18 cellular contexts compared by ENCODE assay signal in the genomic region with DNA sequence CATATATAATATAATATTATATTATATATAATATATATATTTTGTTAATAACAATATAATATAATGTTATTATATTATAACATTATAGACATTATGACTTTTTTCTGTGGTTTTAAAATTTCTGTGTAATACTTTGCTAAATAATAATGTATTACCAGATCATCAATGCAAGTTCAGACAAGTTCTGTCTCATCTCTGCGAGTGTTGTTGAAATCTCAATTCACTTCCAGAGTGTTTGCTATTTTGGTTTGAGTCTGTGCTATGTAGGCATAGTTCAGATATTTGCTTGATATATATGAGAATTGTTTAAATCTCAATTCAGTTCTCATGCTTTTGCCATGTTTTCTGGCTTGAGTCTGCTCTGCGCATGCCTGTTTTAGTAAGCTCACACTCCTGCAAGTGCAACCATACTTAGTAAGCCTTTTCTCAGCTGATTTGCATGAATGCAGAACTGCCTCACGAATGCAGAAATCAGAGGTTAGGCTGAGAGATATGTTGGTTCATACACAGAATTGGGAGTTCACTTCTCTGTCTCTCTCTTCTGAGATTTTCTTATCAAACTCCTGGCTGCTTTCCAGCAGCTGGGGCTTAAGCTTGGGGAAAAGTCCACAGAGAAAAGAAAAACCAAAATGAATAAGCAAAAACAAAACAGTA.
DNase-seq lines count a peak whose midpoint lies in the region; ATAC-seq, FAIRE-seq and TF ChIP-seq lines count a peak whose summit lies in the region.
"Had no signal": no experiment of that assay in that cellular context is flagged by ENCODE, and none has a peak within 500 bp of the region (broad histone marks: within the 10 kb centered on the region; RNA-seq: fewer than 3 reads in every experiment).

No MANE protein-coding gene starts in this region.

- H3K4me3 Mint-ChIP-seq in MCF 10A (ENCODE audit: unreplicated experiment), result no peak overlapping the region
- H3K4me3 Mint-ChIP-seq: activated naive CD4-positive, alpha-beta T cell treated with anti-CD3 and anti-CD28 coated beads for 36 hours had no signal

- no peaks in the 10 kb centered on the region for H3K27me3 ChIP-seq in breast epithelium
- H3K27me3 ChIP-seq in bronchial epithelial cell (ENCODE audit: control insufficient read depth, insufficient read depth, low read length), result no peaks in the 10 kb centered on the region
- no peaks in the 10 kb centered on the region for H3K27me3 ChIP-seq in smooth muscle cell (ENCODE audit: low read depth)
- H3K27me3 ChIP-seq: BLaER1 treated with 17β-estradiol and CSF1 and Interleukin-3, amounts not matched to agents 10 nM and 100 nM; neutrophil had no signal

- no peak overlapping the region for H3K27ac Mint-ChIP-seq in MCF 10A (ENCODE audit: low read depth, unreplicated experiment)
- H3K27ac Mint-ChIP-seq: activated naive CD4-positive, alpha-beta T cell treated with anti-CD3 and anti-CD28 coated beads for 36 hours had no signal

- no peaks in the 10 kb centered on the region for H4K20me1 ChIP-seq in smooth muscle cell (ENCODE audit: low read depth)
- H4K20me1 ChIP-seq: BLaER1 treated with 17β-estradiol and CSF1 and Interleukin-3, amounts not matched to agents 10 nM and 100 nM had no signal

- H3K27me3 Mint-ChIP-seq in MCF 10A (ENCODE audit: insufficient read depth, unreplicated experiment), result no peaks in the 10 kb centered on the region

- peak overlapping the region; percentile 78 for H2AFZ ChIP-seq in smooth muscle cell (ENCODE audit: low read depth)

- no peaks in the 10 kb centered on the region for H3F3A ChIP-seq in smooth muscle cell (ENCODE audit: low read depth)

- no peaks in the 10 kb centered on the region for H3K79me2 ChIP-seq in smooth muscle cell (ENCODE audit: low read depth)

- H3K36me3 ChIP-seq in breast epithelium, result no peaks in the 10 kb centered on the region
- H3K36me3 ChIP-seq in bronchial epithelial cell (ENCODE audit: control insufficient read depth, insufficient read depth, low read length), result no peaks in the 10 kb centered on the region
- H3K36me3 ChIP-seq in smooth muscle cell (ENCODE audit: low read depth), result no peaks in the 10 kb centered on the region
- H3K36me3 ChIP-seq: BLaER1 treated with 17β-estradiol and CSF1 and Interleukin-3, amounts not matched to agents 10 nM and 100 nM; neutrophil; thoracic aorta had no signal

- CTCF ChIA-PET in MCF 10A (lab: Yijun Ruan, JAX), result no interaction called here

- no TSS peak for BruUV-seq in MCF 10A (replicated peaks; lab: Mats Ljungman, UMichigan)

- no peak for FAIRE-seq in bronchial epithelial cell (lab: Jason Lieb, UNC)

- no peaks in the 10 kb centered on the region for H3K4me1 Mint-ChIP-seq in MCF 10A (ENCODE audit: insufficient read depth, unreplicated experiment)

- H3K9me3 ChIP-seq in breast epithelium (no peaks in the 10 kb centered on the region), smooth muscle cell (replicated peaks; ENCODE audit: low read depth) (no peaks in the 10 kb centered on the region)
- H3K9me3 ChIP-seq: BLaER1 treated with 17β-estradiol and CSF1 and Interleukin-3, amounts not matched to agents 10 nM and 100 nM; neutrophil; thoracic aorta had no signal

- DNase-seq in MCF 10A (ENCODE audit: unreplicated experiment), result peak; percentile 21
- DNase-seq in breast epithelium (ENCODE audit: low spot score in 2 of 2), result no peak
- peak; percentile 65 for DNase-seq in bronchial epithelial cell (ENCODE audit: low read depth)
- DNase-seq in smooth muscle cell (lab: John Stamatoyannopoulos, UW; ENCODE audit: unreplicated experiment), result no peak
- DNase-seq in NCI-H2081 (lab: John Stamatoyannopoulos, UW), result no peak
- no peak for DNase-seq in foreskin melanocyte
- DNase-seq in DMS79 (lab: John Stamatoyannopoulos, UW), result no peak
- DNase-seq: 8988T; activated CD4-positive, alpha-beta T cell treated with anti-CD3 and anti-CD28 coated beads, Interleukin-2, amount 50 U/mL, for 1 hour; activated naive CD4-positive, alpha-beta T cell treated with anti-CD3 and anti-CD28 coated beads for 36 hours; DMS 273 treated with DMSO at 0.1 percent for 48 hours; IMR-90; NCI-H187; NCI-H446 treated with DMSO at 0.1 percent for 48 hours had no signal

- TF ChIP-seq POLR2A in breast epithelium (IDR thresholded peaks at IDR 0.05), result no peak

- H3K36me3 Mint-ChIP-seq in MCF 10A (ENCODE audit: insufficient read depth, unreplicated experiment), result no peaks in the 10 kb centered on the region

- peak overlapping the region; percentile 59 for H3K4me2 ChIP-seq in smooth muscle cell
- H3K4me2 ChIP-seq: BLaER1 treated with 17β-estradiol and CSF1 and Interleukin-3, amounts not matched to agents 10 nM and 100 nM had no signal

- TF ChIP-seq CTCF in MCF 10A (IDR thresholded peaks at IDR 0.05; ENCODE audit: unreplicated experiment) (no peak), breast epithelium (IDR thresholded peaks at IDR 0.05) (no peak), bronchial epithelial cell (IDR thresholded peaks at IDR 0.05; ENCODE audit: insufficient read depth, low read length, severe bottlenecking) (no peak), smooth muscle cell (IDR thresholded peaks at IDR 0.05; ENCODE audit: borderline replicate concordance, insufficient read depth, poor library complexity, severe bottlenecking) (no peak)

- peak; percentile 53 for ATAC-seq in HG03378 (IDR thresholded peaks at IDR 0.05; ENCODE audit: unreplicated experiment)

- intact Hi-C loops in MCF 10A (cut with micrococcal nuclease) (no loop called here), breast epithelium (cut with DNase I; ENCODE audit: low total_unique reads) (no loop called here)

- no peaks in the 10 kb centered on the region for H3K9me3 Mint-ChIP-seq in MCF 10A (ENCODE audit: unreplicated experiment)
- H3K9me3 Mint-ChIP-seq: activated naive CD4-positive, alpha-beta T cell treated with anti-CD3 and anti-CD28 coated beads for 36 hours had no signal

- H3K27ac ChIP-seq in breast epithelium, result no peak overlapping the region
- H3K27ac ChIP-seq in smooth muscle cell (ENCODE audit: low read depth), result no peak overlapping the region
- H3K27ac ChIP-seq: BLaER1 treated with 17β-estradiol and CSF1 and Interleukin-3, amounts not matched to agents 10 nM and 100 nM; neutrophil; thoracic aorta had no signal

- POLR2A ChIA-PET in MCF 10A (lab: Yijun Ruan, JAX), result interaction anchor here (0.7 kb wide), 1 partner anchor 20 kb away, joined by 3 read pairs; no protein-coding TSS in a partner anchor

- no peaks in the 10 kb centered on the region for H3K4me1 ChIP-seq in breast epithelium
- peaks cover 6% of the 10 kb centered on the region for H3K4me1 ChIP-seq in smooth muscle cell (ENCODE audit: low read depth)
- H3K4me1 ChIP-seq: BLaER1 treated with 17β-estradiol and CSF1 and Interleukin-3, amounts not matched to agents 10 nM and 100 nM had no signal

- no peak overlapping the region for H3K4me3 ChIP-seq in breast epithelium
- H3K4me3 ChIP-seq in bronchial epithelial cell (ENCODE audit: low read depth, low read length), result no peak overlapping the region
- H3K4me3 ChIP-seq in smooth muscle cell, result no peak overlapping the region
- H3K4me3 ChIP-seq: BLaER1 treated with 17β-estradiol and CSF1 and Interleukin-3, amounts not matched to agents 10 nM and 100 nM; thoracic aorta had no signal

- 67% methylated on average over 3 of the region's 3 CpGs for WGBS in smooth muscle cell (ENCODE audit: low lambda C conversion rate)

- no peak overlapping the region for H3K9ac ChIP-seq in smooth muscle cell (ENCODE audit: low read depth)
- H3K9ac ChIP-seq: BLaER1 treated with 17β-estradiol and CSF1 and Interleukin-3, amounts not matched to agents 10 nM and 100 nM had no signal

Comparison
In these comparisons a context has a peak if more than half of its experiments do, and no peak if none do; other contexts are left out.
1. DNase-seq: peak in MCF 10A (single experiment) and bronchial epithelial cell (single experiment); none in breast epithelium (0 of 2), smooth muscle cell (single experiment), NCI-H2081 (0 of 2), foreskin melanocyte (single experiment) and DMS79 (single experiment).